In the genomic region with DNA sequence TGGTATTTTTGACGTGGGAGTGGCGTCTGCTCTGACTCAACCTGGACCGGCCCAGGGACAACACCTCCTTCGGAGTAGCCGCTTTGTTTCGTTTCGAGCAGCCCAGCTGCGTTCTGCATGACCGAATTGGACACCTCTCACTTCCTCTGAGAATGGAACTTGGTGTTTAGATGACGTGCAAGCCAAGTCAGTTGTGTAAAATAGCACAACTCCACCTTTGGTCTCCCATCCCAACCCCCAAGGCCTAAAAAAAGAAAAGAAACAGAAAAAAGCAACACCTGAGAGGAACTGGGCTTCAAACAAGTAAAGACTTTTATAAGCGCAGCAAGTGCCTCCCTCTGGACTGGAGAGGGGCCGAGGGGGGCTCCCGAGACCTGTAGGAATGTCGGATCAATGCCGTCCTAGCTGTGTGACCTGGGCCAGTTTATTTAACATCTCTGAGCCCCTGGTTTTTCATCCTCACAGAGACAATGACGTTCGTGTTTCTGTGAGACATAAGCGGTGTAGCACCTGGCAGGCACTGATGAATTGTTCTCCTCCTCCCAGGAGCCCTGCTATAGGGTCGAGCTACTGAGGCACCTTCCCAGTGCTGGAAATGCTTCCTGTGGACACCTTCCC, we compare ENCODE assay signal across 8 cellular contexts. TPM values are rescaled to one million over a fixed set of nuclear protein-coding genes. Genes with fewer than 3 reads are reported as not detected.
A peak's percentile ranks its signal among the peaks of the same experiment; 100 is the strongest.
DNase-seq lines count a peak whose midpoint lies in the region; ATAC-seq and TF ChIP-seq lines count a peak whose summit lies in the region.

No MANE protein-coding gene starts in this region.

- peak overlapping the region; percentile 96 to 98 for H3K27ac Mint-ChIP-seq in T-cell

- H3K4me3 ChIP-seq in ovary: no peak overlapping the region
- H3K4me3 ChIP-seq in MG63: no peak overlapping the region

- in situ Hi-C loops in T47D (cut with HindIII; ENCODE audit: low pct_unique_long_range_greater_than_20kb, low sequenced_read_pairs): no loop called here

- TF ChIP-seq CTCF in ovary (IDR thresholded peaks at IDR 0.05): no peak

- no peaks in the 10 kb centered on the region for H3K9me3 Mint-ChIP-seq in T-cell

- no peaks in the 10 kb centered on the region for H3K9me3 ChIP-seq in ovary
- no peaks in the 10 kb centered on the region for H3K9me3 ChIP-seq in MG63

- TF ChIP-seq POLR2A in ovary (IDR thresholded peaks at IDR 0.05): no peak

- H3K4me1 ChIP-seq in ovary (ENCODE audit: insufficient read depth): peaks cover 3% of the 10 kb centered on the region

- H3K27ac ChIP-seq in ovary: no peak overlapping the region

- CTCF ChIA-PET in T-cell (lab: Charles Lee): interaction anchor here (0.6 to 1.3 kb wide), 5 partner anchors 11 to 190 kb away, joined by 3 to 7 read pairs (median 3); partner anchors contain the start of gene SMNDC1 (in 1 of the 2)

- intact Hi-C loops in ovary (cut with DNase I): no loop called here

- no peaks in the 10 kb centered on the region for H3K27me3 Mint-ChIP-seq in T-cell

- no peaks in the 10 kb centered on the region for H3K36me3 ChIP-seq in ovary
- H3K36me3 ChIP-seq in MG63: no peaks in the 10 kb centered on the region

- no peaks in the 10 kb centered on the region for H3K36me3 Mint-ChIP-seq in T-cell

- H3K4me1 Mint-ChIP-seq in T-cell: peaks cover 54 to 59% (median 55%) of the 10 kb centered on the region in 3 donors

- WGBS in ovary, 3 donors: 58 to 69% (median 59%) methylated on average over 19 of the region's 19 CpGs

- H3K4me3 Mint-ChIP-seq in T-cell: peak overlapping the region; percentile 78 to 82 (median 79)

- TF ChIP-seq EP300 in ovary (IDR thresholded peaks at IDR 0.05): no peak

- H3K27me3 ChIP-seq in ovary (no peaks in the 10 kb centered on the region), MG63 (no peaks in the 10 kb centered on the region)

- peak in 32 of 34 experiments; percentile 38 to 72 (median 66) for DNase-seq in T-cell
- peak; percentile 20 to 26 for DNase-seq in T47D (ENCODE audit: low read depth in 1 of 2, low spot score in 1 of 2)
- DNase-seq in ovary: peak in 4 of 5 donors; percentile 21 to 44 (median 32)
- DNase-seq in DMS79 treated with DMSO at 0.1 percent for 48 hours (lab: John Stamatoyannopoulos, UW): no peak
- no peak for DNase-seq in foreskin melanocyte
- no peak for DNase-seq in MG63

- POLR2A ChIA-PET in T-cell (lab: Charles Lee): interaction anchor here in 1 of 2 donors (0.6 to 1.0 kb wide), 2 partner anchors 52 to 176 kb away, joined by 3 to 4 read pairs; partner anchors contain the start of gene SMNDC1

- ATAC-seq in GM18873 (IDR thresholded peaks at IDR 0.05; ENCODE audit: low FRiP score, unreplicated experiment) (peak; percentile 75), HG02943 (IDR thresholded peaks at IDR 0.05; ENCODE audit: low read depth, unreplicated experiment) (peak; percentile 73), T-cell (replicated peaks in 1 of 4) (peak; percentile 39 to 77 (median 66))

RNA-seq across cellular contexts. Expression of gene SMNDC1, which starts 52.0 kb away (rescaled TPM):
- total RNA-seq in T-cell (10 to 100 TPM; 33.5 to 42.2 (median 34.1) TPM), ovary (10 to 100 TPM; 11.7 to 31.9 (median 28.2) TPM)
- 10 to 100 TPM; 14.2 to 36.1 TPM for polyA plus RNA-seq in ovary
- 5.1 and 14.6 TPM in 2 replicates for total RNA-seq in MG63 (2014; rRNA removed; shearing (Covaris generic); ENCODE audit: low replicate concordance)

Comparison
In these comparisons a context has a peak if more than half of its experiments do, and no peak if none do; other contexts are left out.
1. DNase-seq: peak in T-cell (32 of 34), T47D (2 of 2) and ovary (4 of 5); none in DMS79 treated with DMSO at 0.1 percent for 48 hours (single experiment), foreskin melanocyte (single experiment) and MG63 (single experiment).
2. Peak in every context shown above with its lines, with median percentiles within 50 percentile points of each other: ATAC-seq.